15 cellular contexts compared by ENCODE assay signal in the genomic region with DNA sequence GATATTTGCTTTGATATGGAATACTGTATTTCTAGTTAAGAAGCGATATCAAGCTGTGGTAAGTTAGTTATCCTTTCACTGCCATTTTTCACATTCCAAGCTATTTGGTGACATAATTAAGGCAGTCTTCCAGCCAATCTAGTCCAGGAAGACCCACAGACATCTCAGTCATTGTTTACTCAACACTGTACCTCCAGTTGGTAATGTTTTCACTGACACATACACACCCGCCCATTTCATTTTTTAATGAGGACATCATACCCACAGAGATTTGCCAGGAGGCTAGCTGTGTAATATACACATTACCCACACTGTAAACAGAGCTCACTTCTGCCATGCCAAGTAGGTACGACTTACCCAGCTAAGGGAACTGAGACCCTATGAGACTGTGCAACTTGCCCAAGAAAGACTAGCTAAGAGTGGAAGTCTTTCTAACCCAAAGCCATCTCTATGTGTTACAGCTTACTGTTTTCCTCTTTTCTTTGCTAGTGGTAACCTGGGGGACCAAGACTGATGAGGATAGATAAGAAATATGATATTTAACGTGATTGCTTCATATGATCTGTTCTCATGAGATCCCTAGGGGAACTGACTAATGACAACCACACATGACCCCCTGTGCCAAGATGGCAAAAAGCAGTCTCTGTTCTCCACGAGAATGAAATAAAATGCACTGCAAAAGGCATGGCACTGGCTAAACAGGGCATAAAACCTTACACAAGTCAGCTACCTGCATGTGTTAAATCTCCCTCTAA.
DNase-seq lines count a peak whose midpoint lies in the region; ATAC-seq, FAIRE-seq and TF ChIP-seq lines count a peak whose summit lies in the region.
"Had no signal": no experiment of that assay in that cellular context is flagged by ENCODE, and none has a peak within 500 bp of the region (broad histone marks: within the 10 kb centered on the region; RNA-seq: fewer than 3 reads in every experiment).

No MANE protein-coding gene starts in this region.

- TF ChIP-seq CTCF in foreskin fibroblast (IDR thresholded peaks at IDR 0.05; ENCODE audit: low read depth, low read length) (no peak), A673 (conservative IDR thresholded peaks at IDR 0.05; ENCODE audit: low read depth, low read length) (no peak)

- no peak for ATAC-seq in GM19023 (IDR thresholded peaks at IDR 0.05; ENCODE audit: unreplicated experiment)
- ATAC-seq in stimulated activated naive CD8-positive, alpha-beta T cell treated with anti-CD3 and anti-CD28 coated beads, Interleukin-15, amount 100 ng/mL, for 72 hours: no peak
- ATAC-seq: HCT116 had no signal

- POLR2A ChIA-PET in A673 (lab: Charles Lee; ENCODE audit: low non-redundant PET): no interaction called here

- DNase-seq in A172 (ENCODE audit: low spot score) (peak; percentile 92), H54 (ENCODE audit: insufficient read length, low spot score) (peak; percentile 41), T1000 (lab: John Stamatoyannopoulos, UW) (peak; percentile 57), foreskin fibroblast (peak; percentile 82 to 87), NCI-H2107 (lab: John Stamatoyannopoulos, UW) (no peak), A673 (ENCODE audit: low spot score) (no peak)
- no peak for DNase-seq in stimulated activated naive CD8-positive, alpha-beta T cell treated with anti-CD3 and anti-CD28 coated beads, Interleukin-15, amount 100 ng/mL, for 72 hours
- DNase-seq: activated CD4-positive, alpha-beta T cell treated with anti-CD3 and anti-CD28 coated beads for 48 hours; NCI-H345; stimulated activated CD4-positive, alpha-beta T cell treated with anti-CD3 and anti-CD28 coated beads, Interleukin-4, amount 100 ng/mL, for 4 hours had no signal

- H3K4me1 ChIP-seq in A673 (ENCODE audit: insufficient read depth, low read length, poor library complexity, severe bottlenecking): no peaks in the 10 kb centered on the region

- no peak for TF ChIP-seq POLR2A in H54 (IDR thresholded peaks at IDR 0.05; ENCODE audit: low read depth, low read length)

- H3K27me3 ChIP-seq in A673 (replicated peaks; ENCODE audit: insufficient read depth, low read depth, low read length, poor library complexity): peaks cover 5% of the 10 kb centered on the region

- no peak for FAIRE-seq in H54 (lab: Jason Lieb, UNC)
- FAIRE-seq: colon had no signal

- peaks cover 38% of the 10 kb centered on the region for H3K27me3 Mint-ChIP-seq in stimulated activated naive CD8-positive, alpha-beta T cell treated with anti-CD3 and anti-CD28 coated beads, Interleukin-15, amount 100 ng/mL, for 72 hours

- intact Hi-C loops in A673 (cut with micrococcal nuclease; ENCODE audit: unreplicated experiment): no loop called here

- H3K36me3 ChIP-seq in A673 (ENCODE audit: insufficient read depth, low read length, poor library complexity, severe bottlenecking): no peaks in the 10 kb centered on the region

- H3K27ac ChIP-seq in A673 (ENCODE audit: low read depth, low read length, poor library complexity, severe bottlenecking): no peak overlapping the region

- no TSS peak for BruUV-seq in A673 (replicated peaks; lab: Mats Ljungman, UMichigan)

- no peak overlapping the region for H3K27ac Mint-ChIP-seq in stimulated activated naive CD8-positive, alpha-beta T cell treated with anti-CD3 and anti-CD28 coated beads, Interleukin-15, amount 100 ng/mL, for 72 hours
- H3K27ac Mint-ChIP-seq: activated T-helper 2 cell treated with anti-CD3 and anti-CD28 coated beads, Interferon-gamma antibody, Interleukin-2, Interleukin-4, amounts not matched to agents 10 μg/mL and 5 μg/mL and 100 μg/mL, durations not matched to agents 14 hours and 24 hours and 36 hours; B cell had no signal

- H3K4me3 ChIP-seq in foreskin fibroblast (ENCODE audit: low read depth in 1 of 2, low read length in 2 of 2) (no peak overlapping the region), A673 (ENCODE audit: low read depth, low read length, poor library complexity, severe bottlenecking) (no peak overlapping the region)

- H3K4me1 Mint-ChIP-seq in stimulated activated naive CD8-positive, alpha-beta T cell treated with anti-CD3 and anti-CD28 coated beads, Interleukin-15, amount 100 ng/mL, for 72 hours: no peaks in the 10 kb centered on the region
- H3K4me1 Mint-ChIP-seq: B cell had no signal

- CTCF ChIA-PET in A673 (lab: Charles Lee): no interaction called here

- no peak overlapping the region for H3K4me3 Mint-ChIP-seq in stimulated activated naive CD8-positive, alpha-beta T cell treated with anti-CD3 and anti-CD28 coated beads, Interleukin-15, amount 100 ng/mL, for 72 hours
- H3K4me3 Mint-ChIP-seq: B cell had no signal

- H3K9me3 ChIP-seq in A673 (ENCODE audit: low read depth, low read length, poor library complexity, severe bottlenecking): no peaks in the 10 kb centered on the region

- no peaks in the 10 kb centered on the region for H3K9me3 Mint-ChIP-seq in stimulated activated naive CD8-positive, alpha-beta T cell treated with anti-CD3 and anti-CD28 coated beads, Interleukin-15, amount 100 ng/mL, for 72 hours
- H3K9me3 Mint-ChIP-seq: activated T-helper 2 cell treated with anti-CD3 and anti-CD28 coated beads, Interferon-gamma antibody, Interleukin-2, Interleukin-4, amounts not matched to agents 10 μg/mL and 5 μg/mL and 100 μg/mL, durations not matched to agents 14 hours and 24 hours and 36 hours had no signal

Comparison
In these comparisons a context has a peak if more than half of its experiments do, and no peak if none do; other contexts are left out.
1. DNase-seq: peak in A172 (single experiment), H54 (single experiment), T1000 (single experiment) and foreskin fibroblast (2 of 2); none in stimulated activated naive CD8-positive, alpha-beta T cell treated with anti-CD3 and anti-CD28 coated beads, Interleukin-15, amount 100 ng/mL, for 72 hours (0 of 2), NCI-H2107 (single experiment) and A673 (single experiment).